1 cellular context compared by ENCODE assay signal in genomic region chr2:101185085-101185484, GRCh38.
TF ChIP-seq lines count a peak whose summit lies in the region.

No MANE protein-coding gene starts in this region.

TF ChIP-seq in WTC11, 78 proteins besides CTCF, POLR2A, EP300 and RAD21:
- TF ChIP-seq TP53 (CRISPR knock-in tag; IDR thresholded peaks at IDR 0.05) (no peak), HMGXB4 (CRISPR knock-in tag; IDR thresholded peaks at IDR 0.05) (no peak), FOXP4 (CRISPR knock-in tag; IDR thresholded peaks at IDR 0.05) (no peak), TEAD1 (CRISPR knock-in tag; IDR thresholded peaks at IDR 0.05) (no peak), ZBTB21 (CRISPR knock-in tag; IDR thresholded peaks at IDR 0.05; ENCODE audit: borderline replicate concordance) (no peak), STAT6 (CRISPR knock-in tag; conservative IDR thresholded peaks at IDR 0.05; ENCODE audit: low read depth) (no peak), TEAD4 (CRISPR knock-in tag; IDR thresholded peaks at IDR 0.05) (no peak), ZNF425 (CRISPR knock-in tag; conservative IDR thresholded peaks at IDR 0.05) (no peak), E2F4 (CRISPR knock-in tag; IDR thresholded peaks at IDR 0.05; ENCODE audit: borderline replicate concordance, low read depth) (no peak), ZMAT4 (CRISPR knock-in tag; IDR thresholded peaks at IDR 0.05) (no peak), PREB (CRISPR knock-in tag; IDR thresholded peaks at IDR 0.05; ENCODE audit: borderline replicate concordance) (no peak)
